22 cellular contexts compared by ENCODE assay signal in the genomic region with DNA sequence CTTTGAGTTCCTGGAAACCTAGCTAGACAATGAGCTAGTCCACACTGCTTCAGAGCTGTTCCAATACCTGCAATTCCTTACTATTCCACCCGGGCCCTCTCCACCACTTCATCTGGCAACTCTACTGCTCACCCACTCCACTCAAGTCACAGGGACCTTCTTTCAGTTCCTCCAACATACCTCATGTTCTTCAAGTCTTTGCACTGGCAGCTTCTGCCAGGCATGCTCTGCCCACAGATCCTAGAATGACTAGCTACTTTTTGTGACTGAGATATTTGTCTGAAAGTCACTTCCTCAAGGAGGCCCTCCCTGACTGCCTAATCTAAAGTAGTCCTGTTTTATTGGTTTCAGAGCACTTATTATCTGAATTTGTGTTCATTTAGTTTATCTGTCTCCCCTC.
A peak's percentile ranks its signal among the peaks of the same experiment; 100 is the strongest.
DNase-seq lines count a peak whose midpoint lies in the region; ATAC-seq and TF ChIP-seq lines count a peak whose summit lies in the region.
"Had no signal": no experiment of that assay in that cellular context is flagged by ENCODE, and none has a peak within 500 bp of the region (broad histone marks: within the 10 kb centered on the region; RNA-seq: fewer than 3 reads in every experiment).

No MANE protein-coding gene starts in this region.

- no peaks in the 10 kb centered on the region for H4K20me1 ChIP-seq in OCI-LY3 (ENCODE audit: insufficient read depth, low read length)

- H3K4me3 ChIP-seq in OCI-LY3 (ENCODE audit: low read length): peak overlapping the region; percentile 24
- H3K4me3 ChIP-seq: left lung, pancreas, thyroid gland had no signal

- peak; percentile 20 for DNase-seq in activated naive CD4-positive, alpha-beta T cell treated with anti-CD3 and anti-CD28 coated beads for 36 hours
- no peak for DNase-seq in activated naive CD4-positive, alpha-beta T cell treated with Interleukin-2 at 50 U/mL for 16 hours
- DNase-seq in stimulated activated naive CD8-positive, alpha-beta T cell treated with anti-CD3 and anti-CD28 coated beads, Interleukin-15, Interleukin-2, amounts not matched to agents 100 U/mL and 50 U/mL, for 24 hours: no peak
- no peak for DNase-seq in stimulated activated naive CD4-positive, alpha-beta T cell treated with Interleukin-2 at 50 U/mL for 16 hours (lab: John Stamatoyannopoulos, UW)
- no peak for DNase-seq in NCI-H226
- DNase-seq: activated effector memory CD4-positive, alpha-beta T cell treated with anti-CD3 and anti-CD28 coated beads, Interleukin-2, amount 50 U/mL, for 16 hours; DMS53; GF-D8; HFFc6; left lung; midbrain; NCI-H1694 treated with DMSO at 0.1 percent for 48 hours; NCI-H748 treated with DMSO at 0.1 percent for 48 hours; pancreas; SHP77 treated with DMSO at 0.1 percent for 48 hours; thyroid gland had no signal

- no peak overlapping the region for H2AFZ ChIP-seq in OCI-LY3 (ENCODE audit: low read depth, low read length)

- ATAC-seq in GM19463 (IDR thresholded peaks at IDR 0.05; ENCODE audit: unreplicated experiment): peak; percentile 67
- peak; percentile 52 for ATAC-seq in stimulated activated naive CD8-positive, alpha-beta T cell treated with anti-CD3 and anti-CD28 coated beads, Interleukin-15, Interleukin-2, amounts not matched to agents 100 U/mL and 50 U/mL, for 24 hours
- ATAC-seq: left lung, pancreas, sciatic nerve had no signal

- peaks cover 11% of the 10 kb centered on the region for H3K36me3 ChIP-seq in OCI-LY3 (replicated peaks; ENCODE audit: low read depth, low read length)
- H3K36me3 ChIP-seq: left lung, pancreas, thyroid gland had no signal

- CTCF ChIA-PET in activated naive CD4-positive, alpha-beta T cell treated with anti-CD3 and anti-CD28 coated beads for 36 hours (lab: Charles Lee): interaction anchor here (0.8 kb wide), 1 partner anchor 399 kb away, joined by 4 read pairs; no protein-coding TSS in a partner anchor

- H3K9ac ChIP-seq in OCI-LY3 (ENCODE audit: low read length): peak overlapping the region; percentile 69

- no peak overlapping the region for H3K27ac Mint-ChIP-seq in activated naive CD4-positive, alpha-beta T cell treated with anti-CD3 and anti-CD28 coated beads for 36 hours
- H3K27ac Mint-ChIP-seq: HFFc6; nephron; T-helper 1 cell treated with Interleukin-12 subunit alpha and Interleukin-12 subunit beta and Interleukin-4 antibody, amounts not matched to agents 30 μg/mL and 1 μg/mL, for 36 hours had no signal

- H3K27me3 Mint-ChIP-seq in activated naive CD4-positive, alpha-beta T cell treated with anti-CD3 and anti-CD28 coated beads for 36 hours (ENCODE audit: low read depth): no peaks in the 10 kb centered on the region

- intact Hi-C loops in activated naive CD4-positive, alpha-beta T cell treated with anti-CD3 and anti-CD28 coated beads for 36 hours (cut with micrococcal nuclease): no loop called here

- H3K27ac ChIP-seq in OCI-LY3 (ENCODE audit: low read length): peak overlapping the region; percentile 95
- H3K27ac ChIP-seq: epithelial cell of prostate, left lung, pancreas, thyroid gland had no signal

- no peaks in the 10 kb centered on the region for H3K36me3 Mint-ChIP-seq in activated naive CD4-positive, alpha-beta T cell treated with anti-CD3 and anti-CD28 coated beads for 36 hours (ENCODE audit: low read depth)

- H3K9me3 ChIP-seq in OCI-LY3 (ENCODE audit: insufficient read depth, low read length): 0 out of 2 replicates have a peak, but pooled peaks cover 3% of the 10 kb centered on the region
- H3K9me3 ChIP-seq: left lung, pancreas, thyroid gland had no signal

- H3K79me2 ChIP-seq in OCI-LY3 (ENCODE audit: low read length): peaks cover 10% of the 10 kb centered on the region

- H3K9me3 Mint-ChIP-seq in activated naive CD4-positive, alpha-beta T cell treated with anti-CD3 and anti-CD28 coated beads for 36 hours: no peaks in the 10 kb centered on the region
- H3K9me3 Mint-ChIP-seq: HFFc6; nephron; T-helper 1 cell treated with Interleukin-12 subunit alpha and Interleukin-12 subunit beta and Interleukin-4 antibody, amounts not matched to agents 30 μg/mL and 1 μg/mL, for 36 hours had no signal

- H3K4me3 Mint-ChIP-seq in activated naive CD4-positive, alpha-beta T cell treated with anti-CD3 and anti-CD28 coated beads for 36 hours: no peak overlapping the region
- H3K4me3 Mint-ChIP-seq: HFFc6; nephron; T-helper 1 cell treated with Interleukin-12 subunit alpha and Interleukin-12 subunit beta and Interleukin-4 antibody, amounts not matched to agents 30 μg/mL and 1 μg/mL, for 36 hours had no signal

- H3K27me3 ChIP-seq in OCI-LY3 (ENCODE audit: low read depth, low read length): no peaks in the 10 kb centered on the region
- H3K27me3 ChIP-seq: left lung, pancreas, thyroid gland had no signal

- TF ChIP-seq CTCF in OCI-LY3 (IDR thresholded peaks at IDR 0.05; ENCODE audit: low read depth, low read length): peak; percentile 17

- peaks cover 65% of the 10 kb centered on the region for H3K4me1 ChIP-seq in OCI-LY3 (ENCODE audit: low read length)
- H3K4me1 ChIP-seq: left lung, pancreas, thyroid gland had no signal

- peaks cover 5% of the 10 kb centered on the region for H3K4me1 Mint-ChIP-seq in activated naive CD4-positive, alpha-beta T cell treated with anti-CD3 and anti-CD28 coated beads for 36 hours (ENCODE audit: low read depth)

- peak overlapping the region; percentile 69 for H3K4me2 ChIP-seq in OCI-LY3 (ENCODE audit: low read length)
